18 cellular contexts compared by ENCODE assay signal in the genomic region with DNA sequence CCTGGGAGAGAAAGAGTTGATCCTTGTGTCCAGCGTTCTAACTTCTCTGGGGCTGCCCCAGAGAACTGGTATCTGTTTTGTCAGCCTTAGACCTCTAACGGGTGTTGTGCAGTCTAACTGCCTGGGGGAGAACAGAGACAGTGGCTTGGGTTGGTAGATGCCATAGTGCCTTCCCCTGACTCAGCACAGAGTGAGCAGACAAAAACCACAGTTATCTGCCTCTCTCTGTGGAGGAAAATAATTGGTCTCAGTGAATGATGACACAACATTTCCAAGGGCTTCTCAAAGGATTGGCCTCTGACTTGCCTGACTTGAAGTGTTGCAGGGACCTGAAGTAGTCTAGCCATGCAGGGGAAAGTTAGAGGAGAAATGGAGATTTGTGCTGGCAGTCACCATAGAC.
DNase-seq lines count a peak whose midpoint lies in the region; ATAC-seq and TF ChIP-seq lines count a peak whose summit lies in the region.
"Had no signal": no experiment of that assay in that cellular context is flagged by ENCODE, and none has a peak within 500 bp of the region (broad histone marks: within the 10 kb centered on the region; RNA-seq: fewer than 3 reads in every experiment).

No MANE protein-coding gene starts in this region.

- H3K27ac Mint-ChIP-seq in HFFc6 = peak overlapping the region; percentile 73; the same call in 1 of the 2 replicates
- no peak overlapping the region for H3K27ac Mint-ChIP-seq in activated naive CD8-positive, alpha-beta T cell treated with anti-CD3 and anti-CD28 coated beads for 36 hours
- H3K27ac Mint-ChIP-seq: activated CD4-positive, alpha-beta T cell treated with anti-CD3 and anti-CD28 coated beads for 36 hours; activated naive CD8-positive, alpha-beta T cell treated with anti-CD3 and anti-CD28 coated beads, Interleukin-2, amount 50 U/mL, for 24 hours had no signal

- H3K36me3 Mint-ChIP-seq in HFFc6 (ENCODE audit: low read depth) = peaks cover 7% of the 10 kb centered on the region
- peaks cover 6% of the 10 kb centered on the region for H3K36me3 Mint-ChIP-seq in activated naive CD8-positive, alpha-beta T cell treated with anti-CD3 and anti-CD28 coated beads for 36 hours

- H3K4me1 Mint-ChIP-seq in HFFc6 (ENCODE audit: low read depth) = no peaks in the 10 kb centered on the region; the same call in 1 of the 2 replicates
- H3K4me1 Mint-ChIP-seq in activated naive CD8-positive, alpha-beta T cell treated with anti-CD3 and anti-CD28 coated beads for 36 hours = no peaks in the 10 kb centered on the region
- H3K4me1 Mint-ChIP-seq: activated CD4-positive, alpha-beta T cell treated with anti-CD3 and anti-CD28 coated beads for 36 hours; activated naive CD8-positive, alpha-beta T cell treated with anti-CD3 and anti-CD28 coated beads, Interleukin-2, amount 50 U/mL, for 24 hours had no signal

- H3K4me3 Mint-ChIP-seq in HFFc6 = no peak overlapping the region; the same call in 1 of the 2 replicates
- H3K4me3 Mint-ChIP-seq in activated naive CD8-positive, alpha-beta T cell treated with anti-CD3 and anti-CD28 coated beads for 36 hours = no peak overlapping the region
- H3K4me3 Mint-ChIP-seq: activated CD4-positive, alpha-beta T cell treated with anti-CD3 and anti-CD28 coated beads for 36 hours; activated naive CD8-positive, alpha-beta T cell treated with anti-CD3 and anti-CD28 coated beads, Interleukin-2, amount 50 U/mL, for 24 hours had no signal

- ATAC-seq in HG03432 (IDR thresholded peaks at IDR 0.05; ENCODE audit: unreplicated experiment) (no peak), HG03469 (IDR thresholded peaks at IDR 0.05; ENCODE audit: unreplicated experiment) (no peak), HG03039 (IDR thresholded peaks at IDR 0.05; ENCODE audit: unreplicated experiment) (no peak)
- ATAC-seq: activated CD4-positive, alpha-beta T cell treated with anti-CD3 and anti-CD28 coated beads for 36 hours; activated naive CD8-positive, alpha-beta T cell treated with anti-CD3 and anti-CD28 coated beads, Interleukin-2, amount 50 U/mL, for 24 hours; gastrocnemius medialis had no signal

- no peaks in the 10 kb centered on the region; the same call in 1 of the 2 replicates for H3K27me3 Mint-ChIP-seq in HFFc6 (ENCODE audit: insufficient read depth)
- H3K27me3 Mint-ChIP-seq in activated naive CD8-positive, alpha-beta T cell treated with anti-CD3 and anti-CD28 coated beads for 36 hours = no peaks in the 10 kb centered on the region

- DNase-seq in AG08395 (ENCODE audit: low spot score) (peak; percentile 83), HFFc6 (peak; percentile 87), amniotic epithelial cell (ENCODE audit: low read depth) (peak; percentile 94), foreskin melanocyte (peak; percentile 20)
- DNase-seq in activated naive CD8-positive, alpha-beta T cell treated with anti-CD3 and anti-CD28 coated beads for 36 hours = no peak
- DNase-seq: activated CD4-positive, alpha-beta T cell treated with anti-CD3 and anti-CD28 coated beads for 36 hours; activated naive CD8-positive, alpha-beta T cell treated with anti-CD3 and anti-CD28 coated beads, Interleukin-2, amount 50 U/mL, for 24 hours; activated T-cell treated with anti-CD3 and anti-CD28 coated beads, Interleukin-2, amount 50 U/mL, for 1 hour; DMS153; gastrocnemius medialis; MG63; NCI-H2171; posterior cingulate gyrus; stimulated activated CD4-positive, alpha-beta T cell treated with anti-CD3 and anti-CD28 coated beads, Interleukin-15, amount 100 ng/mL, for 24 hours; tibial artery had no signal

- peaks cover 25% of the 10 kb centered on the region for H3K9me3 Mint-ChIP-seq in HFFc6
- H3K9me3 Mint-ChIP-seq in activated naive CD8-positive, alpha-beta T cell treated with anti-CD3 and anti-CD28 coated beads for 36 hours = peaks cover 18% of the 10 kb centered on the region

- no peak for TF ChIP-seq CTCF in HFFc6 (IDR thresholded peaks at IDR 0.05)
